ENCODE assay signal across 9 cellular contexts in genomic region chr2:28691774-28692281, GRCh38. TPM values are rescaled to one million over a fixed set of nuclear protein-coding genes. Genes with fewer than 3 reads are reported as not detected.
A peak's percentile ranks its signal among the peaks of the same experiment; 100 is the strongest.
DNase-seq lines count a peak whose midpoint lies in the region; FAIRE-seq and TF ChIP-seq lines count a peak whose summit lies in the region.
"Had no signal": no experiment of that assay in that cellular context is flagged by ENCODE, and none has a peak within 500 bp of the region (broad histone marks: within the 10 kb centered on the region; RNA-seq: fewer than 3 reads in every experiment).

No MANE protein-coding gene starts in this region.

- peaks cover 6% of the 10 kb centered on the region for H3K27me3 Mint-ChIP-seq in brain

- H3K4me1 Mint-ChIP-seq in brain = peaks cover 53% of the 10 kb centered on the region

- H3K4me3 ChIP-seq in kidney (ENCODE audit: low read length in 2 of 2) (no peak overlapping the region), thyroid gland (replicated peaks in 1 of 3) (no peak overlapping the region)

- DNase-seq in HT1080 (ENCODE audit: low read depth) (peak; percentile 62), kidney (peak; percentile 85), thyroid gland (peak; percentile 40 to 64), T-helper 2 cell (no peak), NCI-H446 (lab: John Stamatoyannopoulos, UW) (no peak), NCI-H526 treated with DMSO at 0.1 percent for 48 hours (lab: John Stamatoyannopoulos, UW) (no peak)
- DNase-seq: GOT3 had no signal

- TF ChIP-seq CTCF in brain (conservative IDR thresholded peaks at IDR 0.05) = no peak
- no peak for TF ChIP-seq CTCF in kidney (IDR thresholded peaks at IDR 0.05; ENCODE audit: borderline replicate concordance, extremely low read depth, insufficient read depth)
- no peak for TF ChIP-seq CTCF in thyroid gland (IDR thresholded peaks at IDR 0.05)

- H3K36me3 Mint-ChIP-seq in brain = no peaks in the 10 kb centered on the region

- peaks cover 0 to 5% (median 0%) of the 10 kb centered on the region in 5 experiments for H3K9me3 Mint-ChIP-seq in brain

- FAIRE-seq in kidney (lab: Jason Lieb, UNC) = no peak
- FAIRE-seq: islet of Langerhans had no signal

- peak overlapping the region in 1 of 5 experiments; percentile 17 for H3K4me3 Mint-ChIP-seq in brain

- no peaks in the 10 kb centered on the region for H3K9me3 ChIP-seq in kidney (ENCODE audit: control insufficient read depth in 1 of 2, low read length in 2 of 2)
- H3K9me3 ChIP-seq in thyroid gland = no peaks in the 10 kb centered on the region

- H3K4me1 ChIP-seq in kidney (ENCODE audit: control insufficient read depth in 1 of 2, insufficient read depth in 1 of 2, low read depth in 1 of 2, low read length in 2 of 2) (peaks cover 9 to 11% of the 10 kb centered on the region in 2 donors), thyroid gland (peaks cover 4 to 12% of the 10 kb centered on the region in 2 donors)

- WGBS in thyroid gland, 2 donors = 41 to 58% methylated on average over 3 to 6 of the region's 6 CpGs

- intact Hi-C loops in kidney (cut with DNase I) = no loop called here
- intact Hi-C loops in thyroid gland (cut with DNase I) = no loop called here

- H3K9ac ChIP-seq in kidney (ENCODE audit: low read length in 2 of 2) = peak overlapping the region in 1 of 2 donors; percentile 38

- H3K27me3 ChIP-seq in thyroid gland = no peaks in the 10 kb centered on the region

- TF ChIP-seq POLR2A in thyroid gland (IDR thresholded peaks at IDR 0.05) = no peak

- H3K27ac ChIP-seq in kidney (ENCODE audit: low read depth in 2 of 2, low read length in 2 of 2) (peak overlapping the region in 1 of 2 donors; percentile 34), thyroid gland (no peak overlapping the region)

- peak overlapping the region in 4 of 5 experiments; percentile 56 to 79 (median 76) for H3K27ac Mint-ChIP-seq in brain

- H3K36me3 ChIP-seq in kidney (ENCODE audit: control insufficient read depth in 1 of 2, insufficient read depth in 2 of 2, low read length in 2 of 2) (no peaks in the 10 kb centered on the region), thyroid gland (no peaks in the 10 kb centered on the region)

RNA-seq across cellular contexts. Expression of gene PPP1CB, which starts 59.8 kb away (rescaled TPM):
- total RNA-seq in HT1080 (2014; rRNA removed; shearing (Covaris generic)) = 73.5 and 113 TPM in 2 replicates
- 92.4 and 117 TPM in 2 replicates for polyA plus RNA-seq in HT1080 (2015; cell fraction: cytosol; rRNA removed)
- polyA plus RNA-seq in HT1080 (2015; cell fraction: nucleus; rRNA removed) = 92.9 and 116 TPM in 2 replicates
- 38.3 TPM for polyA plus RNA-seq in brain (ENCODE audit: insufficient read depth, low read depth, low replicate concordance)
- total RNA-seq in kidney = 358 TPM
- 63.3 TPM for polyA plus RNA-seq in kidney (ENCODE audit: insufficient read depth, low read depth, low replicate concordance)
- total RNA-seq in thyroid gland = 100 to 1,000 TPM; 142 to 229 (median 199) TPM

Comparison
In these comparisons a context has a peak if more than half of its experiments do, and no peak if none do; other contexts are left out.
1. DNase-seq: peak in HT1080 (single experiment), kidney (single experiment) and thyroid gland (2 of 2); none in T-helper 2 cell (0 of 5), NCI-H446 (0 of 2) and NCI-H526 treated with DMSO at 0.1 percent for 48 hours (single experiment).